In the genomic region with DNA sequence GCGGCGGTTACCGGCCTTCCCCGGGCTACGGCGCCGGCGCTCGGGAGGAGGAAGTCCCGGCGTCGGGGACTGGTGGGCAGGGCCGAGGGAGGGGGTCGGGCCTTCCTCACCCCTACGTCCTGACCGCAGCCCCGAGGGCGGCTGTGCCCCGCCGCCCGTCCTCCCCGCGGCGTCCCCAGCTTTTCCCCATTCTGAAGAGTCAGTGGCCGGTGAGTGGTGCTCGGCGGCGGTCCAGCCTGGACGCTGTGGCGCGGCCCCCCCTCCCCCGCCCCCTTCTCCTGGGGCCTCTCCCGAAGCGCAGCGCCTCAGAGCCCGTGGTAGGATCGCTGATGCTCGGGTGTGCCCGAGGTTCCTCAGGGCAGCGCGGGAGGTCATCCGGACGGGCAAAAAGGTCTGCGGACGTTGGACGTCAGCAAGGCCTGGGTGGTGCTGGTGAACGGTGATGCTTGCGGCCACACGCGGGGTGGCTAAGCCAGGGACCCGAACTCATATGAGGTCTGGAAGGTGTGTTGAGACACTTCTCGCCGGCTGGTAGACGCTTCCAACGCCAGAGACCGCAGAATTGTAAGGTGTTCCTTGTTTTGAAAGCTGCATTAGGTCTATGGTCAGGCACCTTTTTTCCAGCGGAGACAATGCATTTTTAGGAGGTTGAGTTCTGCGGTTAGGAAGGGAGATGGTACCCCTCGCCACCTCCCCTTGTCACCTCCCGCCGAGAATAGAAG, we compare ENCODE assay signal across 8 cellular contexts. TPM values are rescaled to one million over a fixed set of nuclear protein-coding genes. Genes with fewer than 3 reads are reported as not detected.
A peak's percentile ranks its signal among the peaks of the same experiment; 100 is the strongest.
DNase-seq lines count a peak whose midpoint lies in the region; ATAC-seq and TF ChIP-seq lines count a peak whose summit lies in the region.

No MANE protein-coding gene starts in this region.

- H3K4me3 ChIP-seq in smooth muscle cell: peak overlapping the region; percentile 67

- peak overlapping the region; percentile 90 for H3K4me3 Mint-ChIP-seq in T-helper 17 cell
- H3K4me3 Mint-ChIP-seq in MCF 10A (ENCODE audit: unreplicated experiment): peak overlapping the region; percentile 71

- ATAC-seq in GM21390 (IDR thresholded peaks at IDR 0.05; ENCODE audit: unreplicated experiment) (peak; percentile 43), T-helper 17 cell (peak; percentile 51)

- H2AFZ ChIP-seq in smooth muscle cell (ENCODE audit: low read depth): peak overlapping the region; percentile 90

- peak overlapping the region; percentile 94 for H3K4me2 ChIP-seq in smooth muscle cell

- WGBS in smooth muscle cell (ENCODE audit: low lambda C conversion rate): 5% methylated on average over 41 of the region's 61 CpGs

- H3K36me3 Mint-ChIP-seq in T-helper 17 cell (ENCODE audit: low read depth) (no peaks in the 10 kb centered on the region), MCF 10A (ENCODE audit: insufficient read depth, unreplicated experiment) (no peaks in the 10 kb centered on the region)

- DNase-seq in EL (peak; percentile 65), HT-29 (ENCODE audit: low spot score) (peak; percentile 60), T-helper 17 cell (peak in 2 of 3 donors; percentile 30 to 40), MCF 10A (ENCODE audit: unreplicated experiment) (peak; percentile 43), iPS-NIHi11 (ENCODE audit: low spot score) (peak; percentile 84), smooth muscle cell (lab: John Stamatoyannopoulos, UW; ENCODE audit: unreplicated experiment) (peak; percentile 51), occipital lobe (lab: John Stamatoyannopoulos, UW) (no peak)

- peaks cover 14% of the 10 kb centered on the region for H3K4me1 Mint-ChIP-seq in T-helper 17 cell
- peaks cover 5% of the 10 kb centered on the region for H3K4me1 Mint-ChIP-seq in MCF 10A (ENCODE audit: insufficient read depth, unreplicated experiment)

- no TSS peak for BruUV-seq in MCF 10A (replicated peaks; lab: Mats Ljungman, UMichigan)

- H4K20me1 ChIP-seq in smooth muscle cell (ENCODE audit: low read depth): peaks cover 32% of the 10 kb centered on the region

- peaks cover 50% of the 10 kb centered on the region for H3K79me2 ChIP-seq in smooth muscle cell (ENCODE audit: low read depth)

- H3K9me3 Mint-ChIP-seq in MCF 10A (ENCODE audit: unreplicated experiment): no peaks in the 10 kb centered on the region

- H3K9me3 ChIP-seq in T-helper 17 cell (ENCODE audit: control insufficient read depth, low read length, poor library complexity, severe bottlenecking): no peaks in the 10 kb centered on the region
- H3K9me3 ChIP-seq in smooth muscle cell (replicated peaks; ENCODE audit: low read depth): no peaks in the 10 kb centered on the region

- H3K27ac Mint-ChIP-seq in T-helper 17 cell (peak overlapping the region; percentile 24), MCF 10A (ENCODE audit: low read depth, unreplicated experiment) (peak overlapping the region; percentile 29)

- TF ChIP-seq CTCF in MCF 10A (IDR thresholded peaks at IDR 0.05; ENCODE audit: unreplicated experiment): no peak
- no peak for TF ChIP-seq CTCF in smooth muscle cell (IDR thresholded peaks at IDR 0.05; ENCODE audit: borderline replicate concordance, insufficient read depth, poor library complexity, severe bottlenecking)

- no peaks in the 10 kb centered on the region for H3K27me3 Mint-ChIP-seq in T-helper 17 cell
- H3K27me3 Mint-ChIP-seq in MCF 10A (ENCODE audit: insufficient read depth, unreplicated experiment): no peaks in the 10 kb centered on the region

- peak overlapping the region; percentile 79 for H3K27ac ChIP-seq in smooth muscle cell (ENCODE audit: low read depth)

- CTCF ChIA-PET in MCF 10A (lab: Yijun Ruan, JAX): interaction anchor here (0.6 to 0.9 kb wide), 3 partner anchors 14 to 54 kb away, joined by 3 to 4 read pairs (median 3); no protein-coding TSS in a partner anchor

- H3F3A ChIP-seq in smooth muscle cell (ENCODE audit: low read depth): peaks cover 8% of the 10 kb centered on the region

- POLR2A ChIA-PET in MCF 10A (lab: Yijun Ruan, JAX): interaction anchor here (0.7 to 1.5 kb wide), 11 partner anchors 9 to 328 kb away, joined by 3 to 15 read pairs (median 4); no protein-coding TSS in a partner anchor

- no peaks in the 10 kb centered on the region for H3K27me3 ChIP-seq in smooth muscle cell (ENCODE audit: low read depth)

- H3K36me3 ChIP-seq in smooth muscle cell (ENCODE audit: low read depth): no peaks in the 10 kb centered on the region

- H3K4me1 ChIP-seq in smooth muscle cell (ENCODE audit: low read depth): peaks cover 12% of the 10 kb centered on the region

- intact Hi-C loops in MCF 10A (cut with micrococcal nuclease): no loop called here

- peak overlapping the region; percentile 61 for H3K9ac ChIP-seq in smooth muscle cell (ENCODE audit: low read depth)

RNA-seq across cellular contexts. Expression of a gene that starts 0.7 kb away (rescaled TPM):
- 13.0 and 15.5 TPM in 2 replicates for total RNA-seq in HT-29 (2014; rRNA removed; shearing (Covaris generic))
- 1 to 10 TPM; 3.7 to 4.9 TPM for total RNA-seq in T-helper 17 cell
- 6.5 and 8.1 TPM in 2 replicates for total RNA-seq in MCF 10A (2022)
- 5.5 and 7.1 TPM in 2 replicates for total RNA-seq in smooth muscle cell
- polyA plus RNA-seq in smooth muscle cell: 3.9 and 5.4 TPM in 2 replicates
- total RNA-seq in occipital lobe: 13.9 TPM

RNA-seq across cellular contexts. Expression of a gene that starts 48.7 kb away (rescaled TPM):
- 23.7 and 31.7 TPM in 2 replicates for total RNA-seq in HT-29 (2014; rRNA removed; shearing (Covaris generic))
- total RNA-seq in T-helper 17 cell: 10 to 100 TPM; 10.5 to 14.0 TPM
- 9.2 and 11.1 TPM in 2 replicates for total RNA-seq in MCF 10A (2022)
- total RNA-seq in smooth muscle cell: 1.7 and 2.4 TPM in 2 replicates
- polyA plus RNA-seq in smooth muscle cell: 5.0 and 8.8 TPM in 2 replicates
- 4.7 TPM for total RNA-seq in occipital lobe
